Comparison of ENCODE assay signal across 2 cellular contexts in the genomic region with DNA sequence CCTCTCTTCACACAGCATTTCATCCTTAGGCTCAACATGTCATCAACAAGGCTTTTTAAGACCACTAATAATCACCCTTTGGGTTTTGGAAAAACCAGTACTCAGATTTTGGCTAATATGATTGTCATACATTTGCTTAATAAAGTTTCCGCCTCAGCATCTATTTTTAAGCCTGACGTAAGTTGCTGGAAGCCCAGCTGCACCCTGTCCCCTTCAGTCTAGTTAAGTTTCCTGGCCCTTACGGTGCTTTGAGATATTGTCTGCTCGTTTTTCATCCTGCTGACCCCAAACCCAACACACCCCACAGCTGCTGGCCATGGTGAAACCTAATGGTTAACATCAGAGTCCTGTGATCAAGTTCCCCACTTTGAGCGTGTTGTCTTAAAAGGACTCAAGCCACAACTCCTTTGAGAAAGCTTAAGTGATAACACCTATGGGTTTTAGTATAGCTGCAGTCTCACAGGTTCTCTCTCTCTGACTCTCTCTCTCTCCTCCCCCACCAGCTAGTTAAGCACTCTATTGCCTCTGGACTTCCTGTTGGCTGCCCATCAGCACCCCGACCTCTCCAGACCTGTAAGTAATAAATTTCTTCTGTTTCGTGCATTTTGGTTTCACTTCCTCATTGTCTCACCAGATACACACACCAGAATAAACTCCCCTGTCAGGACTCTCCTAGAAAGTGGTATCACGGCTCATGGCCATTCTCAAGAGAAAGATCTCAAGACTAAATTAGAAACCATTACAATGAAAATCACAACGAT.
TF ChIP-seq lines count a peak whose summit lies in the region.

No MANE protein-coding gene starts in this region.

TF ChIP-seq in K562, 482 proteins besides CTCF, POLR2A, EP300 and RAD21 (continued from another document and continues in another):
- TF ChIP-seq, protein P1, sequence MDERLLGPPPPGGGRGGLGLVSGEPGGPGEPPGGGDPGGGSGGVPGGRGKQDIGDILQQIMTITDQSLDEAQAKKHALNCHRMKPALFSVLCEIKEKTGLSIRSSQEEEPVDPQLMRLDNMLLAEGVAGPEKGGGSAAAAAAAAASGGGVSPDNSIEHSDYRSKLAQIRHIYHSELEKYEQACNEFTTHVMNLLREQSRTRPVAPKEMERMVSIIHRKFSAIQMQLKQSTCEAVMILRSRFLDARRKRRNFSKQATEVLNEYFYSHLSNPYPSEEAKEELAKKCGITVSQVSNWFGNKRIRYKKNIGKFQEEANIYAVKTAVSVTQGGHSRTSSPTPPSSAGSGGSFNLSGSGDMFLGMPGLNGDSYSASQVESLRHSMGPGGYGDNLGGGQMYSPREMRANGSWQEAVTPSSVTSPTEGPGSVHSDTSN (CRISPR knock-in tag; IDR thresholded peaks at IDR 0.05; ENCODE audit: low read depth): no peak
- TF ChIP-seq, protein P1 (tag; conservative IDR thresholded peaks at IDR 0.05; ENCODE audit: low read depth): peak; percentile 39
- TF ChIP-seq SPI1 (IDR thresholded peaks at IDR 0.05; ENCODE audit: borderline replicate concordance, low read depth, low read length) (peak; percentile 24; the same call in 1 of the 2 replicates), HNRNPK (IDR thresholded peaks at IDR 0.05; ENCODE audit: low read depth, low read length, poor library complexity, severe bottlenecking) (no peak), TAF7 (tag; IDR thresholded peaks at IDR 0.05) (no peak), KLF10 (CRISPR knock-in tag; IDR thresholded peaks at IDR 0.05) (no peak), ETV1 (tag; conservative IDR thresholded peaks at IDR 0.05; ENCODE audit: low read depth) (peak; percentile 75), HEY1 (CRISPR knock-in tag; IDR thresholded peaks at IDR 0.05; ENCODE audit: borderline replicate concordance) (no peak), BMI1 (IDR thresholded peaks at IDR 0.05; ENCODE audit: low read length) (no peak)
- TF ChIP-seq, protein P2, sequence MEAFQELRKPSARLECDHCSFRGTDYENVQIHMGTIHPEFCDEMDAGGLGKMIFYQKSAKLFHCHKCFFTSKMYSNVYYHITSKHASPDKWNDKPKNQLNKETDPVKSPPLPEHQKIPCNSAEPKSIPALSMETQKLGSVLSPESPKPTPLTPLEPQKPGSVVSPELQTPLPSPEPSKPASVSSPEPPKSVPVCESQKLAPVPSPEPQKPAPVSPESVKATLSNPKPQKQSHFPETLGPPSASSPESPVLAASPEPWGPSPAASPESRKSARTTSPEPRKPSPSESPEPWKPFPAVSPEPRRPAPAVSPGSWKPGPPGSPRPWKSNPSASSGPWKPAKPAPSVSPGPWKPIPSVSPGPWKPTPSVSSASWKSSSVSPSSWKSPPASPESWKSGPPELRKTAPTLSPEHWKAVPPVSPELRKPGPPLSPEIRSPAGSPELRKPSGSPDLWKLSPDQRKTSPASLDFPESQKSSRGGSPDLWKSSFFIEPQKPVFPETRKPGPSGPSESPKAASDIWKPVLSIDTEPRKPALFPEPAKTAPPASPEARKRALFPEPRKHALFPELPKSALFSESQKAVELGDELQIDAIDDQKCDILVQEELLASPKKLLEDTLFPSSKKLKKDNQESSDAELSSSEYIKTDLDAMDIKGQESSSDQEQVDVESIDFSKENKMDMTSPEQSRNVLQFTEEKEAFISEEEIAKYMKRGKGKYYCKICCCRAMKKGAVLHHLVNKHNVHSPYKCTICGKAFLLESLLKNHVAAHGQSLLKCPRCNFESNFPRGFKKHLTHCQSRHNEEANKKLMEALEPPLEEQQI (IDR thresholded peaks at IDR 0.05): no peak

TF ChIP-seq in HepG2, 621 proteins besides CTCF, POLR2A, EP300 and RAD21 (continued from another document):
- TF ChIP-seq, protein P3, sequence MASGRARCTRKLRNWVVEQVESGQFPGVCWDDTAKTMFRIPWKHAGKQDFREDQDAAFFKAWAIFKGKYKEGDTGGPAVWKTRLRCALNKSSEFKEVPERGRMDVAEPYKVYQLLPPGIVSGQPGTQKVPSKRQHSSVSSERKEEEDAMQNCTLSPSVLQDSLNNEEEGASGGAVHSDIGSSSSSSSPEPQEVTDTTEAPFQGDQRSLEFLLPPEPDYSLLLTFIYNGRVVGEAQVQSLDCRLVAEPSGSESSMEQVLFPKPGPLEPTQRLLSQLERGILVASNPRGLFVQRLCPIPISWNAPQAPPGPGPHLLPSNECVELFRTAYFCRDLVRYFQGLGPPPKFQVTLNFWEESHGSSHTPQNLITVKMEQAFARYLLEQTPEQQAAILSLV (CRISPR knock-in tag; IDR thresholded peaks at IDR 0.05; ENCODE audit: borderline replicate concordance): no peak
- TF ChIP-seq, protein P4, sequence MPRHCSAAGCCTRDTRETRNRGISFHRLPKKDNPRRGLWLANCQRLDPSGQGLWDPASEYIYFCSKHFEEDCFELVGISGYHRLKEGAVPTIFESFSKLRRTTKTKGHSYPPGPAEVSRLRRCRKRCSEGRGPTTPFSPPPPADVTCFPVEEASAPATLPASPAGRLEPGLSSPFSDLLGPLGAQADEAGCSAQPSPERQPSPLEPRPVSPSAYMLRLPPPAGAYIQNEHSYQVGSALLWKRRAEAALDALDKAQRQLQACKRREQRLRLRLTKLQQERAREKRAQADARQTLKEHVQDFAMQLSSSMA (CRISPR knock-in tag; IDR thresholded peaks at IDR 0.05): no peak
- TF ChIP-seq CCDC6 (CRISPR knock-in tag; IDR thresholded peaks at IDR 0.05) (no peak), HNF4A (CRISPR knock-in tag; IDR thresholded peaks at IDR 0.05) (no peak), IKZF4 (CRISPR knock-in tag; IDR thresholded peaks at IDR 0.05; ENCODE audit: borderline replicate concordance, low read depth, not compliant biosample characterization) (no peak), ZNF768 (CRISPR knock-in tag; IDR thresholded peaks at IDR 0.05) (no peak), ZNF34 (CRISPR knock-in tag; IDR thresholded peaks at IDR 0.05; ENCODE audit: borderline replicate concordance) (no peak), HIVEP1 (CRISPR knock-in tag; IDR thresholded peaks at IDR 0.05) (no peak), CEBPG (CRISPR knock-in tag; IDR thresholded peaks at IDR 0.05) (no peak), FOXM1 (CRISPR knock-in tag; IDR thresholded peaks at IDR 0.05) (no peak), ZFP41 (CRISPR knock-in tag; IDR thresholded peaks at IDR 0.05; ENCODE audit: borderline replicate concordance) (no peak)
- TF ChIP-seq, protein P5, sequence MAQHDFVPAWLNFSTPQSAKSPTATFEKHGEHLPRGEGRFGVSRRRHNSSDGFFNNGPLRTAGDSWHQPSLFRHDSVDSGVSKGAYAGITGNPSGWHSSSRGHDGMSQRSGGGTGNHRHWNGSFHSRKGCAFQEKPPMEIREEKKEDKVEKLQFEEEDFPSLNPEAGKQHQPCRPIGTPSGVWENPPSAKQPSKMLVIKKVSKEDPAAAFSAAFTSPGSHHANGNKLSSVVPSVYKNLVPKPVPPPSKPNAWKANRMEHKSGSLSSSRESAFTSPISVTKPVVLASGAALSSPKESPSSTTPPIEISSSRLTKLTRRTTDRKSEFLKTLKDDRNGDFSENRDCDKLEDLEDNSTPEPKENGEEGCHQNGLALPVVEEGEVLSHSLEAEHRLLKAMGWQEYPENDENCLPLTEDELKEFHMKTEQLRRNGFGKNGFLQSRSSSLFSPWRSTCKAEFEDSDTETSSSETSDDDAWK (CRISPR knock-in tag; IDR thresholded peaks at IDR 0.05): no peak
